Comparison of ENCODE assay signal across 10 cellular contexts in the genomic region with DNA sequence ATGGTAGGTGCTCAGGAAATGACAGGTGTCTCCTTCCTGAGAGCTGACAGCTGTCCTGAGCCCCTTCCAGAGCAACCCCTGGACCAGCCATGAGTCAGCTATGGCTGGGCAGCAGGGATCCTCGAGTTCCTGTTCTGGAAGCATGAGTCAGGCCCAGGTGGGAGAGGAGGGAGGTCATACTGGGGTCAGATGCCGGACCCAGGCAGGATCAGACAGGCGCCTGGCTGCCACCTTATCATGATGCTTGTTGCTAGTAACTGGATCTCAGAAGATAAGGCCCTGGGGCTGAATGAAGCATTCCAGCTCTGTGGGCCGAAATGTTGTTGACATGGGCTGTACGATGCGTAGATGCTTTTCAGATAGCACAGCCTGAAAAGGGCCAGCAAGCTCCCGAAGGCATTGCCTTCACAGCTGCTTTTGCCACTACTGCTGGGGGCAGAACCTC. TPM values are rescaled to one million over a fixed set of nuclear protein-coding genes. Genes with fewer than 3 reads are reported as not detected.
DNase-seq lines count a peak whose midpoint lies in the region; ATAC-seq and TF ChIP-seq lines count a peak whose summit lies in the region.
"Had no signal": no experiment of that assay in that cellular context is flagged by ENCODE, and none has a peak within 500 bp of the region (broad histone marks: within the 10 kb centered on the region; RNA-seq: fewer than 3 reads in every experiment).

No MANE protein-coding gene starts in this region.

- H3K36me3 ChIP-seq in PC-9 (ENCODE audit: low read depth): no peaks in the 10 kb centered on the region
- H3K36me3 ChIP-seq: pancreas had no signal

- H3F3A ChIP-seq in PC-9 (ENCODE audit: insufficient read depth, low read depth): peaks cover 35% of the 10 kb centered on the region

- H3K9me3 ChIP-seq in PC-9 (ENCODE audit: insufficient read depth, low read depth): no peaks in the 10 kb centered on the region
- H3K9me3 ChIP-seq: pancreas had no signal

- intact Hi-C loops in PC-9 (cut with micrococcal nuclease; ENCODE audit: unreplicated experiment): loop anchor here (1.0 to 5.0 kb wide), 5 partner anchors 15 to 657 kb away; no protein-coding TSS in a partner anchor

- peaks cover 29% of the 10 kb centered on the region for H3K4me1 Mint-ChIP-seq in progenitor cell of endocrine pancreas (ENCODE audit: low read depth)

- H3K9me3 Mint-ChIP-seq in progenitor cell of endocrine pancreas (ENCODE audit: low read depth): no peaks in the 10 kb centered on the region

- CTCF ChIA-PET in PC-9 (lab: Charles Lee): interaction anchor here (0.6 to 1.3 kb wide), 4 partner anchors 9 to 142 kb away, joined by 3 to 10 read pairs (median 4); no protein-coding TSS in a partner anchor

- H2AFZ ChIP-seq in PC-9: no peak overlapping the region

- peaks cover 74% of the 10 kb centered on the region for H3K4me1 ChIP-seq in PC-9 (replicated peaks; ENCODE audit: insufficient read depth)

- H3K79me2 ChIP-seq in PC-9 (ENCODE audit: low read depth): peaks cover 11% of the 10 kb centered on the region; the same call in 1 of the 2 replicates

- DNase-seq in ELF-1 (ENCODE audit: low read depth, low spot score) (peak; percentile 96), PC-9 (peak; percentile 96 to 99), epithelial cell of prostate (ENCODE audit: low read depth, low spot score) (peak; percentile 80), progenitor cell of endocrine pancreas (ENCODE audit: low spot score, unreplicated experiment) (no peak), cerebellar cortex (ENCODE audit: low spot score) (no peak)
- DNase-seq in activated CD4-positive, alpha-beta T cell treated with anti-CD3 and anti-CD28 coated beads, Interleukin-2, amount 50 U/mL, for 4 hours: no peak
- DNase-seq: cerebellar nuclear complex had no signal

- H3K4me2 ChIP-seq in PC-9: peak overlapping the region; percentile 74

- H3K4me3 ChIP-seq in PC-9: no peak overlapping the region
- H3K4me3 ChIP-seq: pancreas had no signal

- H3K36me3 Mint-ChIP-seq in progenitor cell of endocrine pancreas (ENCODE audit: insufficient read depth): no peaks in the 10 kb centered on the region

- H3K9me2 ChIP-seq in PC-9 (ENCODE audit: insufficient read depth): no peaks in the 10 kb centered on the region

- no peaks in the 10 kb centered on the region for H3K27me3 ChIP-seq in PC-9 (ENCODE audit: insufficient read depth, low read depth)
- H3K27me3 ChIP-seq: pancreas had no signal

- peak overlapping the region; percentile 54 for H3K27ac Mint-ChIP-seq in progenitor cell of endocrine pancreas

- H3K27me3 Mint-ChIP-seq in progenitor cell of endocrine pancreas: peaks cover 9% of the 10 kb centered on the region

- POLR2A ChIA-PET in PC-9 (lab: Charles Lee; ENCODE audit: unreplicated experiment): interaction anchor here (0.5 to 1.7 kb wide), 12 partner anchors 15 to 457 kb away, joined by 3 to 34 read pairs (median 5); partner anchors contain the start of genes KRT7 and KRT80

- H3K27ac ChIP-seq in PC-9 (peak overlapping the region; percentile 85), epithelial cell of prostate (peak overlapping the region; percentile 87)

- ATAC-seq in GM18909 (IDR thresholded peaks at IDR 0.05; ENCODE audit: poor library complexity, unreplicated experiment): no peak
- no peak for ATAC-seq in HG03432 (IDR thresholded peaks at IDR 0.05; ENCODE audit: unreplicated experiment)

- TF ChIP-seq CTCF in PC-9 (conservative IDR thresholded peaks at IDR 0.05) (no peak), progenitor cell of endocrine pancreas (IDR thresholded peaks at IDR 0.05; ENCODE audit: unreplicated experiment) (no peak)

- H4K20me1 ChIP-seq in PC-9 (ENCODE audit: insufficient read depth): no peaks in the 10 kb centered on the region

- no peak overlapping the region for H3K4me3 Mint-ChIP-seq in progenitor cell of endocrine pancreas (ENCODE audit: low read depth)

- no TSS peak for BruUV-seq in PC-9 (replicated peaks; lab: Mats Ljungman, UMichigan)

RNA-seq across cellular contexts. Expression of gene KRT7, which starts 17.4 kb away (rescaled TPM):
- 3,783 and 4,555 TPM in 2 replicates for total RNA-seq in PC-9 (2021)
- total RNA-seq in progenitor cell of endocrine pancreas: 11.6 and 18.2 TPM in 2 replicates

RNA-seq across cellular contexts. Expression of gene KRT80, which starts 23.8 kb away (rescaled TPM):
- total RNA-seq in PC-9 (2021) (84.1 and 94.9 TPM in 2 replicates), progenitor cell of endocrine pancreas (0.07 and 0.20 TPM in 2 replicates)

RNA-seq across cellular contexts. Expression of gene KRT86, which starts 58.8 kb away (rescaled TPM):
- total RNA-seq in PC-9 (2021) (2.7 and 5.7 TPM in 2 replicates), progenitor cell of endocrine pancreas (not detected in 2 replicates)

Comparison
In these comparisons a context has a peak if more than half of its experiments do, and no peak if none do; other contexts are left out.
1. DNase-seq: peak in ELF-1 (single experiment), PC-9 (2 of 2) and epithelial cell of prostate (single experiment); none in progenitor cell of endocrine pancreas (single experiment), activated CD4-positive, alpha-beta T cell treated with anti-CD3 and anti-CD28 coated beads, Interleukin-2, amount 50 U/mL, for 4 hours (0 of 2) and cerebellar cortex (single experiment).
2. RNA of gene KRT7, which starts 17.4 kb away (total RNA-seq): 3,783 to 4,555 TPM in PC-9; 11.6 to 18.2 TPM in progenitor cell of endocrine pancreas; every median in the first group is over 100 times any median in the second.
3. RNA of gene KRT80, which starts 23.8 kb away (total RNA-seq): 84.1 to 94.9 TPM in PC-9; 0.07 to 0.20 TPM in progenitor cell of endocrine pancreas; every median in the first group is over 10 times any median in the second.